ENCODE assay signal across 12 cellular contexts in the genomic region with DNA sequence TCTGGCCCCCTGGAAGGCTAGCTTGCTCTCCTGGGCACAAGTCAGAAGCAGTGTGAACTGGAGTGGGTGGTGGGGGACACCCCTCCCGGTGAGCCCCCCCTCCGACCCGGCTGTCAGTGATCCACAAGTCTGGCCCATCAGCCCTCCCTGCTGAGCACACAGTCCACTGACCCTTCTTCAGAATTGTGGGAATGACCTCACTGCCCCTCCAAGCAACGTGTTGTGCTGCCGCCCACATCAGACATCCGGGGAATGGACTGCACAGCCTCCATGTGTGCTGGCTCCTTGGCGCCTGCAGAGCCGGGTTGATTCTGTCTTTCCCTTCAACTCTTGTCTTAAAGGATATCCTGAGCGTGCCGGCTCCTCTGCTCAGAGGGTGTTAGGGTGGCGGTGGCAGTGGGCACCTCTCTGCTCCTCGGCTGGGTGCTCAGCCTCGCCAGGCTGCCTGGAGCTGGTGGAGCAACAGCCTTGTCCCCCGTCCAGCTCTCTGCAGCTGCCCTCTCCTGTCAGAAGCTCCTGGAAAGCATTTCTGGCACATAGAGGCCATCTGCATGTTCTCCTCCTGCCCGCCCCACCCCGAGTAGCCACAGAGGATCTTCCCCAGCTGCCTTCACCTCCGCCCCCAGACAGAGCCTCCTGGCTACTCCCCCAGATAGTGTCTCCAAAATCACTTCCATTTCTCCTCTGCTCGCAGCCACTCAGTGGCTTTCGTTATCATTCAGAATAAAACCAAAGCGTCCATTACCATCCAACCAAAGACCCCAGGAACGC. TPM values are rescaled to one million over a fixed set of nuclear protein-coding genes. Genes with fewer than 3 reads are reported as not detected.
DNase-seq lines count a peak whose midpoint lies in the region; ATAC-seq, FAIRE-seq and TF ChIP-seq lines count a peak whose summit lies in the region.
"Had no signal": no experiment of that assay in that cellular context is flagged by ENCODE, and none has a peak within 500 bp of the region (broad histone marks: within the 10 kb centered on the region; RNA-seq: fewer than 3 reads in every experiment).

No MANE protein-coding gene starts in this region.

- no peaks in the 10 kb centered on the region for H3K9me3 Mint-ChIP-seq in central memory CD8-positive, alpha-beta T cell
- H3K9me3 Mint-ChIP-seq in natural killer cell treated with Interleukin-12 subunit alpha and Interleukin-12 subunit beta and Interleukin-15 and Interleukin-18, amount 100 ng/mL, for 72 hours: no peaks in the 10 kb centered on the region

- no peak for FAIRE-seq in RCC 7860 (lab: Jason Lieb, UNC)
- FAIRE-seq: GM12891 had no signal

- peak; percentile 59 for DNase-seq in AG20443 (ENCODE audit: low spot score)
- DNase-seq in HL-60 (ENCODE audit: low read depth in 1 of 2, low spot score in 1 of 2): peak in 1 of 2 experiments; percentile 19
- no peak for DNase-seq in central memory CD8-positive, alpha-beta T cell (ENCODE audit: low spot score in 2 of 2)
- no peak for DNase-seq in natural killer cell treated with Interleukin-12 subunit alpha and Interleukin-12 subunit beta and Interleukin-15 and Interleukin-18, amount 100 ng/mL, for 72 hours (ENCODE audit: low spot score)
- DNase-seq in caudate nucleus (lab: John Stamatoyannopoulos, UW): no peak
- DNase-seq in RCC 7860 (ENCODE audit: low spot score): no peak
- no peak for DNase-seq in GDM1 (lab: John Stamatoyannopoulos, UW)
- DNase-seq: cerebellar nuclear complex, NCI-H1930 had no signal

- no peak for TF ChIP-seq CTCF in HL-60 (IDR thresholded peaks at IDR 0.05; ENCODE audit: insufficient read depth, low read length)

- peaks cover 14% of the 10 kb centered on the region for H3K4me1 Mint-ChIP-seq in central memory CD8-positive, alpha-beta T cell
- H3K4me1 Mint-ChIP-seq in natural killer cell treated with Interleukin-12 subunit alpha and Interleukin-12 subunit beta and Interleukin-15 and Interleukin-18, amount 100 ng/mL, for 72 hours (ENCODE audit: low read depth in 2 of 2): peaks cover 31 to 33% of the 10 kb centered on the region in 2 donors

- H3K27ac Mint-ChIP-seq in central memory CD8-positive, alpha-beta T cell (ENCODE audit: low read depth): no peak overlapping the region
- peak overlapping the region; percentile 47 to 58 for H3K27ac Mint-ChIP-seq in natural killer cell treated with Interleukin-12 subunit alpha and Interleukin-12 subunit beta and Interleukin-15 and Interleukin-18, amount 100 ng/mL, for 72 hours

- peak overlapping the region; percentile 87 for H3K4me3 Mint-ChIP-seq in central memory CD8-positive, alpha-beta T cell
- peak overlapping the region; percentile 41 for H3K4me3 Mint-ChIP-seq in natural killer cell treated with Interleukin-12 subunit alpha and Interleukin-12 subunit beta and Interleukin-15 and Interleukin-18, amount 100 ng/mL, for 72 hours

- no peak for ATAC-seq in central memory CD8-positive, alpha-beta T cell (replicated peaks; ENCODE audit: extremely low read depth, poor library complexity, severe bottlenecking)
- no peak for ATAC-seq in natural killer cell treated with Interleukin-12 subunit alpha and Interleukin-12 subunit beta and Interleukin-15 and Interleukin-18, amount 100 ng/mL, for 72 hours
- ATAC-seq in GM18858 (IDR thresholded peaks at IDR 0.05; ENCODE audit: unreplicated experiment): no peak

- H3K27me3 Mint-ChIP-seq in central memory CD8-positive, alpha-beta T cell: peaks cover 52% of the 10 kb centered on the region
- peaks cover 3 to 21% of the 10 kb centered on the region in 2 donors for H3K27me3 Mint-ChIP-seq in natural killer cell treated with Interleukin-12 subunit alpha and Interleukin-12 subunit beta and Interleukin-15 and Interleukin-18, amount 100 ng/mL, for 72 hours

- no peak overlapping the region for H3K4me3 ChIP-seq in HL-60 (replicated peaks; ENCODE audit: insufficient read depth, low read length)

- peak overlapping the region; percentile 34; the same call in 1 of the 2 replicates for H3K27ac ChIP-seq in HL-60 (replicated peaks)
- no peak overlapping the region for H3K27ac ChIP-seq in caudate nucleus (ENCODE audit: low read depth, low read length)

- H3K27me3 ChIP-seq in HL-60 (ENCODE audit: insufficient read depth, poor library complexity, severe bottlenecking): peaks cover 6% of the 10 kb centered on the region

- H3K36me3 Mint-ChIP-seq in central memory CD8-positive, alpha-beta T cell (ENCODE audit: insufficient read depth): peaks cover 9% of the 10 kb centered on the region
- no peaks in the 10 kb centered on the region for H3K36me3 Mint-ChIP-seq in natural killer cell treated with Interleukin-12 subunit alpha and Interleukin-12 subunit beta and Interleukin-15 and Interleukin-18, amount 100 ng/mL, for 72 hours

RNA-seq across cellular contexts. Expression of gene NPTX1, which starts 19.8 kb away (rescaled TPM):
- total RNA-seq in natural killer cell treated with Interleukin-12 subunit alpha and Interleukin-12 subunit beta and Interleukin-15 and Interleukin-18, amount 100 ng/mL, for 72 hours: under 1 TPM; 0.38 to 0.92 TPM
- total RNA-seq: mesenteric fat pad had no signal

RNA-seq across cellular contexts. Expression of gene ENDOV, which starts 41.7 kb away (rescaled TPM):
- total RNA-seq in natural killer cell treated with Interleukin-12 subunit alpha and Interleukin-12 subunit beta and Interleukin-15 and Interleukin-18, amount 100 ng/mL, for 72 hours: 10 to 100 TPM; 14.0 to 15.2 TPM
